Comparison of ENCODE assay signal across 18 cellular contexts in the genomic region with DNA sequence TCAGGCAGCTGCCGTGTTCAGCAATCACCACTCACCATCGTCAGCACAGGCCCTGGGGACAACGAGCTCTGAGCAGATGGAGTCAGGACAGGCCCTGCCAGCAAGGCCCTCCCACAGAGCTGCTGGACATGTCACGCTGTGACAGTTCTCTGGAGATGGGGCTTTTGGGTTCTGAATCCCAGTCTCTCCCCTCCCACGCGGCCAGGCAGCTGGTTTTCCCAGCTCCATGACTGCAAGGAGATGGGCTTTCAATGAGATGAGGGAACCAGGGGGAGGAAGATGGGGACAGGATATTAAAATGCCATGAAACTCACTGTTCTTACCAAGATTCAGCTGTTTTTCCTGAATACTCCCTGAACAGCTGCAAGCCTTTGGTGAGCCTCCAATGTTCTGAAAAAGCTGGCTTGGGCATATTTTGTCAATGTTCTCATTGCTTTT.
"Had no signal": no experiment of that assay in that cellular context is flagged by ENCODE, and none has a peak within 500 bp of the region (broad histone marks: within the 10 kb centered on the region; RNA-seq: fewer than 3 reads in every experiment).

No MANE protein-coding gene starts in this region.

- H3K4me3 Mint-ChIP-seq: activated CD4-positive, alpha-beta T cell treated with anti-CD3 and anti-CD28 coated beads for 36 hours; activated CD8-positive, alpha-beta T cell treated with anti-CD3 and anti-CD28 coated beads for 36 hours; activated naive CD8-positive, alpha-beta T cell treated with anti-CD3 and anti-CD28 coated beads, Interleukin-2, amount 50 U/mL, for 24 hours; activated T-helper 1 cell treated with anti-CD3 and anti-CD28 coated beads, Interleukin-12 subunit alpha, Interleukin-12 subunit beta, Interleukin-2, Interleukin-4 antibody, amounts not matched to agents 30 ng/mL and 10 ng/mL and 1 ng/mL, durations not matched to agents 14 hours and 24 hours and 36 hours; central memory CD8-positive, alpha-beta T cell; naive thymus-derived CD8-positive, alpha-beta T cell; T-cell had no signal

- H3K4me2 ChIP-seq: smooth muscle cell had no signal

- H3K9me3 ChIP-seq: mucosa of descending colon, testis had no signal

- H3K27ac ChIP-seq: SK-N-MC, testis, VCaP had no signal

- H3K27ac Mint-ChIP-seq: activated CD4-positive, alpha-beta T cell treated with anti-CD3 and anti-CD28 coated beads for 36 hours; activated CD8-positive, alpha-beta T cell treated with anti-CD3 and anti-CD28 coated beads for 36 hours; activated naive CD8-positive, alpha-beta T cell treated with anti-CD3 and anti-CD28 coated beads, Interleukin-2, amount 50 U/mL, for 24 hours; activated T-helper 1 cell treated with anti-CD3 and anti-CD28 coated beads, Interleukin-12 subunit alpha, Interleukin-12 subunit beta, Interleukin-2, Interleukin-4 antibody, amounts not matched to agents 30 ng/mL and 10 ng/mL and 1 ng/mL, durations not matched to agents 14 hours and 24 hours and 36 hours; T-cell had no signal

- H3K36me3 Mint-ChIP-seq: T-cell had no signal

- H3K27me3 ChIP-seq: testis had no signal

- H3K9me3 Mint-ChIP-seq: activated CD8-positive, alpha-beta T cell treated with anti-CD3 and anti-CD28 coated beads for 36 hours; activated naive CD8-positive, alpha-beta T cell treated with anti-CD3 and anti-CD28 coated beads, Interleukin-2, amount 50 U/mL, for 24 hours; activated T-helper 1 cell treated with anti-CD3 and anti-CD28 coated beads, Interleukin-12 subunit alpha, Interleukin-12 subunit beta, Interleukin-2, Interleukin-4 antibody, amounts not matched to agents 30 ng/mL and 10 ng/mL and 1 ng/mL, durations not matched to agents 14 hours and 24 hours and 36 hours; central memory CD8-positive, alpha-beta T cell; T-cell had no signal

- DNase-seq: activated CD4-positive, alpha-beta T cell treated with anti-CD3 and anti-CD28 coated beads for 36 hours; activated CD8-positive, alpha-beta memory T cell treated with anti-CD3 and anti-CD28 coated beads, Interleukin-2, amount 50 U/mL, for 4 hours; activated CD8-positive, alpha-beta T cell treated with anti-CD3 and anti-CD28 coated beads for 36 hours; activated naive CD4-positive, alpha-beta T cell treated with Interleukin-2 at 50 U/mL for 16 hours; activated naive CD8-positive, alpha-beta T cell treated with anti-CD3 and anti-CD28 coated beads, Interleukin-2, amount 50 U/mL, for 24 hours; left cardiac atrium; mucosa of descending colon; naive thymus-derived CD8-positive, alpha-beta T cell; stimulated activated naive CD4-positive, alpha-beta T cell; T-cell; T1000; testis had no signal

- H3K4me3 ChIP-seq: lung, mucosa of descending colon, SK-N-MC, smooth muscle cell, testis had no signal

- H3K27me3 Mint-ChIP-seq: activated CD4-positive, alpha-beta T cell treated with anti-CD3 and anti-CD28 coated beads for 36 hours; activated naive CD8-positive, alpha-beta T cell treated with anti-CD3 and anti-CD28 coated beads, Interleukin-2, amount 50 U/mL, for 24 hours had no signal

- H3K4me1 Mint-ChIP-seq: activated CD4-positive, alpha-beta T cell treated with anti-CD3 and anti-CD28 coated beads for 36 hours; activated naive CD8-positive, alpha-beta T cell treated with anti-CD3 and anti-CD28 coated beads, Interleukin-2, amount 50 U/mL, for 24 hours; central memory CD8-positive, alpha-beta T cell had no signal
